15 cellular contexts compared by ENCODE assay signal in genomic region chr12:116443706-116444589, GRCh38.
DNase-seq lines count a peak whose midpoint lies in the region; ATAC-seq and TF ChIP-seq lines count a peak whose summit lies in the region.
"Had no signal": no experiment of that assay in that cellular context is flagged by ENCODE, and none has a peak within 500 bp of the region (broad histone marks: within the 10 kb centered on the region; RNA-seq: fewer than 3 reads in every experiment).

No MANE protein-coding gene starts in this region.

- H3K27ac Mint-ChIP-seq in activated CD4-positive, alpha-beta T cell treated with anti-CD3 and anti-CD28 coated beads, Interleukin-2, amount 10 ng/mL, durations not matched to agents 24 days and 14 days = no peak overlapping the region
- H3K27ac Mint-ChIP-seq in dendritic cell treated with granulocyte-macrophage colony-stimulating factor and Interleukin-4, amounts not matched to agents 40 ng/mL and 50 ng/mL, for 4 days = peak overlapping the region; percentile 18
- H3K27ac Mint-ChIP-seq in stimulated activated memory B cell treated with anti-CD40 and anti-IgM and Interleukin-4, amounts not matched to agents 10 μg/mL and 1 μg/mL and 100 μg/mL, for 72 hours = peak overlapping the region; percentile 36
- H3K27ac Mint-ChIP-seq in chondrocyte (ENCODE audit: unreplicated experiment) = no peak overlapping the region

- no peaks in the 10 kb centered on the region for H3K9me3 Mint-ChIP-seq in activated CD4-positive, alpha-beta T cell treated with anti-CD3 and anti-CD28 coated beads, Interleukin-2, amount 10 ng/mL, durations not matched to agents 24 days and 14 days
- no peaks in the 10 kb centered on the region for H3K9me3 Mint-ChIP-seq in dendritic cell treated with granulocyte-macrophage colony-stimulating factor and Interleukin-4, amounts not matched to agents 40 ng/mL and 50 ng/mL, for 4 days
- H3K9me3 Mint-ChIP-seq in stimulated activated memory B cell treated with anti-CD40 and anti-IgM and Interleukin-4, amounts not matched to agents 10 μg/mL and 1 μg/mL and 100 μg/mL, for 72 hours = peaks cover 2% of the 10 kb centered on the region
- no peaks in the 10 kb centered on the region for H3K9me3 Mint-ChIP-seq in chondrocyte (ENCODE audit: low read depth)

- DNase-seq in activated CD4-positive, alpha-beta T cell treated with anti-CD3 and anti-CD28 coated beads, Interleukin-2, amount 50 U/mL, for 48 hours = peak; percentile 6 to 25
- DNase-seq in activated CD4-positive, alpha-beta T cell treated with anti-CD3 and anti-CD28 coated beads, Interleukin-2, amount 10 ng/mL, durations not matched to agents 24 days and 14 days = no peak
- DNase-seq in NCI-H226 = peak; percentile 9
- no peak for DNase-seq in chondrocyte (ENCODE audit: low spot score)
- no peak for DNase-seq in T-helper 9 cell
- no peak for DNase-seq in posterior vena cava (ENCODE audit: low spot score)
- DNase-seq: activated CD4-positive, alpha-beta T cell treated with anti-CD3 and anti-CD28 coated beads for 4 hours; dermis blood vessel endothelial cell; DMS53; GOT3; NCI-H1092; NCI-H748 treated with DMSO at 0.1 percent for 48 hours; tibial artery had no signal

- TF ChIP-seq CTCF in chondrocyte (IDR thresholded peaks at IDR 0.05) = no peak

- intact Hi-C loops in activated CD4-positive, alpha-beta T cell treated with anti-CD3 and anti-CD28 coated beads, Interleukin-2, amount 10 ng/mL, durations not matched to agents 24 days and 14 days (cut with micrococcal nuclease) = no loop called here
- intact Hi-C loops in dendritic cell treated with granulocyte-macrophage colony-stimulating factor and Interleukin-4, amounts not matched to agents 40 ng/mL and 50 ng/mL, for 4 days (cut with micrococcal nuclease) = no loop called here
- intact Hi-C loops in posterior vena cava (cut with DNase I) = loop anchor here in 1 of 2 donors (1.0 kb wide), 1 partner anchor 48 kb away; no protein-coding TSS in a partner anchor

- H3K36me3 Mint-ChIP-seq in activated CD4-positive, alpha-beta T cell treated with anti-CD3 and anti-CD28 coated beads, Interleukin-2, amount 10 ng/mL, durations not matched to agents 24 days and 14 days (ENCODE audit: low read depth) = no peaks in the 10 kb centered on the region
- no peaks in the 10 kb centered on the region for H3K36me3 Mint-ChIP-seq in dendritic cell treated with granulocyte-macrophage colony-stimulating factor and Interleukin-4, amounts not matched to agents 40 ng/mL and 50 ng/mL, for 4 days (ENCODE audit: low read depth)
- no peaks in the 10 kb centered on the region for H3K36me3 Mint-ChIP-seq in stimulated activated memory B cell treated with anti-CD40 and anti-IgM and Interleukin-4, amounts not matched to agents 10 μg/mL and 1 μg/mL and 100 μg/mL, for 72 hours
- no peaks in the 10 kb centered on the region for H3K36me3 Mint-ChIP-seq in chondrocyte (ENCODE audit: low read depth)

- ATAC-seq in stimulated activated memory B cell treated with anti-CD40 and anti-IgM and Interleukin-4, amounts not matched to agents 10 μg/mL and 1 μg/mL and 100 μg/mL, for 72 hours = peak; percentile 55

- no peaks in the 10 kb centered on the region for H3K27me3 Mint-ChIP-seq in activated CD4-positive, alpha-beta T cell treated with anti-CD3 and anti-CD28 coated beads, Interleukin-2, amount 10 ng/mL, durations not matched to agents 24 days and 14 days
- peaks cover 16% of the 10 kb centered on the region for H3K27me3 Mint-ChIP-seq in dendritic cell treated with granulocyte-macrophage colony-stimulating factor and Interleukin-4, amounts not matched to agents 40 ng/mL and 50 ng/mL, for 4 days
- H3K27me3 Mint-ChIP-seq in stimulated activated memory B cell treated with anti-CD40 and anti-IgM and Interleukin-4, amounts not matched to agents 10 μg/mL and 1 μg/mL and 100 μg/mL, for 72 hours = no peaks in the 10 kb centered on the region
- no peaks in the 10 kb centered on the region for H3K27me3 Mint-ChIP-seq in chondrocyte (ENCODE audit: low read depth)

- H3K4me3 Mint-ChIP-seq in activated CD4-positive, alpha-beta T cell treated with anti-CD3 and anti-CD28 coated beads, Interleukin-2, amount 10 ng/mL, durations not matched to agents 24 days and 14 days = no peak overlapping the region
- H3K4me3 Mint-ChIP-seq in dendritic cell treated with granulocyte-macrophage colony-stimulating factor and Interleukin-4, amounts not matched to agents 40 ng/mL and 50 ng/mL, for 4 days = no peak overlapping the region
- no peak overlapping the region for H3K4me3 Mint-ChIP-seq in stimulated activated memory B cell treated with anti-CD40 and anti-IgM and Interleukin-4, amounts not matched to agents 10 μg/mL and 1 μg/mL and 100 μg/mL, for 72 hours
- no peak overlapping the region for H3K4me3 Mint-ChIP-seq in chondrocyte (ENCODE audit: unreplicated experiment)

- no peaks in the 10 kb centered on the region for H3K4me1 Mint-ChIP-seq in activated CD4-positive, alpha-beta T cell treated with anti-CD3 and anti-CD28 coated beads, Interleukin-2, amount 10 ng/mL, durations not matched to agents 24 days and 14 days
- H3K4me1 Mint-ChIP-seq in dendritic cell treated with granulocyte-macrophage colony-stimulating factor and Interleukin-4, amounts not matched to agents 40 ng/mL and 50 ng/mL, for 4 days (ENCODE audit: low read depth) = peaks cover 30% of the 10 kb centered on the region
- H3K4me1 Mint-ChIP-seq in stimulated activated memory B cell treated with anti-CD40 and anti-IgM and Interleukin-4, amounts not matched to agents 10 μg/mL and 1 μg/mL and 100 μg/mL, for 72 hours = peaks cover 10% of the 10 kb centered on the region
- peaks cover 8% of the 10 kb centered on the region for H3K4me1 Mint-ChIP-seq in chondrocyte (ENCODE audit: low read depth)

Comparison
In these comparisons a context has a peak if more than half of its experiments do, and no peak if none do; other contexts are left out.
1. DNase-seq: peak in activated CD4-positive, alpha-beta T cell treated with anti-CD3 and anti-CD28 coated beads, Interleukin-2, amount 50 U/mL, for 48 hours (2 of 2) and NCI-H226 (single experiment); none in activated CD4-positive, alpha-beta T cell treated with anti-CD3 and anti-CD28 coated beads, Interleukin-2, amount 10 ng/mL, durations not matched to agents 24 days and 14 days (single experiment), chondrocyte (single experiment), T-helper 9 cell (single experiment) and posterior vena cava (single experiment).
2. H3K27ac Mint-ChIP-seq: peak in dendritic cell treated with granulocyte-macrophage colony-stimulating factor and Interleukin-4, amounts not matched to agents 40 ng/mL and 50 ng/mL, for 4 days (single experiment) and stimulated activated memory B cell treated with anti-CD40 and anti-IgM and Interleukin-4, amounts not matched to agents 10 μg/mL and 1 μg/mL and 100 μg/mL, for 72 hours (single experiment); none in activated CD4-positive, alpha-beta T cell treated with anti-CD3 and anti-CD28 coated beads, Interleukin-2, amount 10 ng/mL, durations not matched to agents 24 days and 14 days (single experiment) and chondrocyte (single experiment).